ENCODE assay signal across 1 cellular context in genomic region chr1:197850042-197850441, GRCh38.
TF ChIP-seq lines count a peak whose summit lies in the region.

No MANE protein-coding gene starts in this region.

TF ChIP-seq in K562, 482 proteins besides CTCF, POLR2A, EP300 and RAD21 (continued from another document):
- TF ChIP-seq EZH2 (IDR thresholded peaks at IDR 0.05; ENCODE audit: borderline replicate concordance, low read depth, low read length) (no peak), ZNF431 (CRISPR knock-in tag; IDR thresholded peaks at IDR 0.05) (no peak), ATF7 (IDR thresholded peaks at IDR 0.05) (no peak), ARID1B (IDR thresholded peaks at IDR 0.05) (0 out of 2 replicates have a peak, but pooled peaks have one; percentile 21), SRSF3 (IDR thresholded peaks at IDR 0.05; ENCODE audit: insufficient read depth, low read length) (no peak), CBFA2T3 (IDR thresholded peaks at IDR 0.05) (peak; percentile 61), ZC3H4 (CRISPR knock-in tag; IDR thresholded peaks at IDR 0.05; ENCODE audit: borderline replicate concordance) (no peak), TAL1 (IDR thresholded peaks at IDR 0.05) (peak; percentile 25; the same call in 1 of the 2 replicates), TSHZ1 (CRISPR knock-in tag; IDR thresholded peaks at IDR 0.05) (no peak), FUS (optimal IDR thresholded peaks at IDR 0.05; ENCODE audit: low read depth, low read length) (no peak), RBM25 (IDR thresholded peaks at IDR 0.05; ENCODE audit: low read depth, low read length, severe bottlenecking) (no peak), NCOA6 (IDR thresholded peaks at IDR 0.05) (no peak), MEF2D (tag; conservative IDR thresholded peaks at IDR 0.05; ENCODE audit: low read depth) (no peak), CBFA2T2 (conservative IDR thresholded peaks at IDR 0.05) (peak; percentile 43)
- TF ChIP-seq, protein P1, sequence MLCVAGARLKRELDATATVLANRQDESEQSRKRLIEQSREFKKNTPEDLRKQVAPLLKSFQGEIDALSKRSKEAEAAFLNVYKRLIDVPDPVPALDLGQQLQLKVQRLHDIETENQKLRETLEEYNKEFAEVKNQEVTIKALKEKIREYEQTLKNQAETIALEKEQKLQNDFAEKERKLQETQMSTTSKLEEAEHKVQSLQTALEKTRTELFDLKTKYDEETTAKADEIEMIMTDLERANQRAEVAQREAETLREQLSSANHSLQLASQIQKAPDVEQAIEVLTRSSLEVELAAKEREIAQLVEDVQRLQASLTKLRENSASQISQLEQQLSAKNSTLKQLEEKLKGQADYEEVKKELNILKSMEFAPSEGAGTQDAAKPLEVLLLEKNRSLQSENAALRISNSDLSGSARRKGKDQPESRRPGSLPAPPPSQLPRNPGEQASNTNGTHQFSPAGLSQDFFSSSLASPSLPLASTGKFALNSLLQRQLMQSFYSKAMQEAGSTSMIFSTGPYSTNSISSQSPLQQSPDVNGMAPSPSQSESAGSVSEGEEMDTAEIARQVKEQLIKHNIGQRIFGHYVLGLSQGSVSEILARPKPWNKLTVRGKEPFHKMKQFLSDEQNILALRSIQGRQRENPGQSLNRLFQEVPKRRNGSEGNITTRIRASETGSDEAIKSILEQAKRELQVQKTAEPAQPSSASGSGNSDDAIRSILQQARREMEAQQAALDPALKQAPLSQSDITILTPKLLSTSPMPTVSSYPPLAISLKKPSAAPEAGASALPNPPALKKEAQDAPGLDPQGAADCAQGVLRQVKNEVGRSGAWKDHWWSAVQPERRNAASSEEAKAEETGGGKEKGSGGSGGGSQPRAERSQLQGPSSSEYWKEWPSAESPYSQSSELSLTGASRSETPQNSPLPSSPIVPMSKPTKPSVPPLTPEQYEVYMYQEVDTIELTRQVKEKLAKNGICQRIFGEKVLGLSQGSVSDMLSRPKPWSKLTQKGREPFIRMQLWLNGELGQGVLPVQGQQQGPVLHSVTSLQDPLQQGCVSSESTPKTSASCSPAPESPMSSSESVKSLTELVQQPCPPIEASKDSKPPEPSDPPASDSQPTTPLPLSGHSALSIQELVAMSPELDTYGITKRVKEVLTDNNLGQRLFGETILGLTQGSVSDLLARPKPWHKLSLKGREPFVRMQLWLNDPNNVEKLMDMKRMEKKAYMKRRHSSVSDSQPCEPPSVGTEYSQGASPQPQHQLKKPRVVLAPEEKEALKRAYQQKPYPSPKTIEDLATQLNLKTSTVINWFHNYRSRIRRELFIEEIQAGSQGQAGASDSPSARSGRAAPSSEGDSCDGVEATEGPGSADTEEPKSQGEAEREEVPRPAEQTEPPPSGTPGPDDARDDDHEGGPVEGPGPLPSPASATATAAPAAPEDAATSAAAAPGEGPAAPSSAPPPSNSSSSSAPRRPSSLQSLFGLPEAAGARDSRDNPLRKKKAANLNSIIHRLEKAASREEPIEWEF (CRISPR knock-in tag; IDR thresholded peaks at IDR 0.05): no peak
- TF ChIP-seq, protein P2, sequence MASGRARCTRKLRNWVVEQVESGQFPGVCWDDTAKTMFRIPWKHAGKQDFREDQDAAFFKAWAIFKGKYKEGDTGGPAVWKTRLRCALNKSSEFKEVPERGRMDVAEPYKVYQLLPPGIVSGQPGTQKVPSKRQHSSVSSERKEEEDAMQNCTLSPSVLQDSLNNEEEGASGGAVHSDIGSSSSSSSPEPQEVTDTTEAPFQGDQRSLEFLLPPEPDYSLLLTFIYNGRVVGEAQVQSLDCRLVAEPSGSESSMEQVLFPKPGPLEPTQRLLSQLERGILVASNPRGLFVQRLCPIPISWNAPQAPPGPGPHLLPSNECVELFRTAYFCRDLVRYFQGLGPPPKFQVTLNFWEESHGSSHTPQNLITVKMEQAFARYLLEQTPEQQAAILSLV (tag; IDR thresholded peaks at IDR 0.05): no peak
- TF ChIP-seq, protein P3, sequence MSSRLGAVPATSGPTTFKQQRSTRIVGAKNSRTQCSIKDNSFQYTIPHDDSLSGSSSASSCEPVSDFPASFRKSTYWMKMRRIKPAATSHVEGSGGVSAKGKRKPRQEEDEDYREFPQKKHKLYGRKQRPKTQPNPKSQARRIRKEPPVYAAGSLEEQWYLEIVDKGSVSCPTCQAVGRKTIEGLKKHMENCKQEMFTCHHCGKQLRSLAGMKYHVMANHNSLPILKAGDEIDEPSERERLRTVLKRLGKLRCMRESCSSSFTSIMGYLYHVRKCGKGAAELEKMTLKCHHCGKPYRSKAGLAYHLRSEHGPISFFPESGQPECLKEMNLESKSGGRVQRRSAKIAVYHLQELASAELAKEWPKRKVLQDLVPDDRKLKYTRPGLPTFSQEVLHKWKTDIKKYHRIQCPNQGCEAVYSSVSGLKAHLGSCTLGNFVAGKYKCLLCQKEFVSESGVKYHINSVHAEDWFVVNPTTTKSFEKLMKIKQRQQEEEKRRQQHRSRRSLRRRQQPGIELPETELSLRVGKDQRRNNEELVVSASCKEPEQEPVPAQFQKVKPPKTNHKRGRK (tag; IDR thresholded peaks at IDR 0.05): no peak
- TF ChIP-seq, protein P4, sequence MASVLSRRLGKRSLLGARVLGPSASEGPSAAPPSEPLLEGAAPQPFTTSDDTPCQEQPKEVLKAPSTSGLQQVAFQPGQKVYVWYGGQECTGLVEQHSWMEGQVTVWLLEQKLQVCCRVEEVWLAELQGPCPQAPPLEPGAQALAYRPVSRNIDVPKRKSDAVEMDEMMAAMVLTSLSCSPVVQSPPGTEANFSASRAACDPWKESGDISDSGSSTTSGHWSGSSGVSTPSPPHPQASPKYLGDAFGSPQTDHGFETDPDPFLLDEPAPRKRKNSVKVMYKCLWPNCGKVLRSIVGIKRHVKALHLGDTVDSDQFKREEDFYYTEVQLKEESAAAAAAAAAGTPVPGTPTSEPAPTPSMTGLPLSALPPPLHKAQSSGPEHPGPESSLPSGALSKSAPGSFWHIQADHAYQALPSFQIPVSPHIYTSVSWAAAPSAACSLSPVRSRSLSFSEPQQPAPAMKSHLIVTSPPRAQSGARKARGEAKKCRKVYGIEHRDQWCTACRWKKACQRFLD (CRISPR knock-in tag; IDR thresholded peaks at IDR 0.05): no peak
- TF ChIP-seq, protein P5, sequence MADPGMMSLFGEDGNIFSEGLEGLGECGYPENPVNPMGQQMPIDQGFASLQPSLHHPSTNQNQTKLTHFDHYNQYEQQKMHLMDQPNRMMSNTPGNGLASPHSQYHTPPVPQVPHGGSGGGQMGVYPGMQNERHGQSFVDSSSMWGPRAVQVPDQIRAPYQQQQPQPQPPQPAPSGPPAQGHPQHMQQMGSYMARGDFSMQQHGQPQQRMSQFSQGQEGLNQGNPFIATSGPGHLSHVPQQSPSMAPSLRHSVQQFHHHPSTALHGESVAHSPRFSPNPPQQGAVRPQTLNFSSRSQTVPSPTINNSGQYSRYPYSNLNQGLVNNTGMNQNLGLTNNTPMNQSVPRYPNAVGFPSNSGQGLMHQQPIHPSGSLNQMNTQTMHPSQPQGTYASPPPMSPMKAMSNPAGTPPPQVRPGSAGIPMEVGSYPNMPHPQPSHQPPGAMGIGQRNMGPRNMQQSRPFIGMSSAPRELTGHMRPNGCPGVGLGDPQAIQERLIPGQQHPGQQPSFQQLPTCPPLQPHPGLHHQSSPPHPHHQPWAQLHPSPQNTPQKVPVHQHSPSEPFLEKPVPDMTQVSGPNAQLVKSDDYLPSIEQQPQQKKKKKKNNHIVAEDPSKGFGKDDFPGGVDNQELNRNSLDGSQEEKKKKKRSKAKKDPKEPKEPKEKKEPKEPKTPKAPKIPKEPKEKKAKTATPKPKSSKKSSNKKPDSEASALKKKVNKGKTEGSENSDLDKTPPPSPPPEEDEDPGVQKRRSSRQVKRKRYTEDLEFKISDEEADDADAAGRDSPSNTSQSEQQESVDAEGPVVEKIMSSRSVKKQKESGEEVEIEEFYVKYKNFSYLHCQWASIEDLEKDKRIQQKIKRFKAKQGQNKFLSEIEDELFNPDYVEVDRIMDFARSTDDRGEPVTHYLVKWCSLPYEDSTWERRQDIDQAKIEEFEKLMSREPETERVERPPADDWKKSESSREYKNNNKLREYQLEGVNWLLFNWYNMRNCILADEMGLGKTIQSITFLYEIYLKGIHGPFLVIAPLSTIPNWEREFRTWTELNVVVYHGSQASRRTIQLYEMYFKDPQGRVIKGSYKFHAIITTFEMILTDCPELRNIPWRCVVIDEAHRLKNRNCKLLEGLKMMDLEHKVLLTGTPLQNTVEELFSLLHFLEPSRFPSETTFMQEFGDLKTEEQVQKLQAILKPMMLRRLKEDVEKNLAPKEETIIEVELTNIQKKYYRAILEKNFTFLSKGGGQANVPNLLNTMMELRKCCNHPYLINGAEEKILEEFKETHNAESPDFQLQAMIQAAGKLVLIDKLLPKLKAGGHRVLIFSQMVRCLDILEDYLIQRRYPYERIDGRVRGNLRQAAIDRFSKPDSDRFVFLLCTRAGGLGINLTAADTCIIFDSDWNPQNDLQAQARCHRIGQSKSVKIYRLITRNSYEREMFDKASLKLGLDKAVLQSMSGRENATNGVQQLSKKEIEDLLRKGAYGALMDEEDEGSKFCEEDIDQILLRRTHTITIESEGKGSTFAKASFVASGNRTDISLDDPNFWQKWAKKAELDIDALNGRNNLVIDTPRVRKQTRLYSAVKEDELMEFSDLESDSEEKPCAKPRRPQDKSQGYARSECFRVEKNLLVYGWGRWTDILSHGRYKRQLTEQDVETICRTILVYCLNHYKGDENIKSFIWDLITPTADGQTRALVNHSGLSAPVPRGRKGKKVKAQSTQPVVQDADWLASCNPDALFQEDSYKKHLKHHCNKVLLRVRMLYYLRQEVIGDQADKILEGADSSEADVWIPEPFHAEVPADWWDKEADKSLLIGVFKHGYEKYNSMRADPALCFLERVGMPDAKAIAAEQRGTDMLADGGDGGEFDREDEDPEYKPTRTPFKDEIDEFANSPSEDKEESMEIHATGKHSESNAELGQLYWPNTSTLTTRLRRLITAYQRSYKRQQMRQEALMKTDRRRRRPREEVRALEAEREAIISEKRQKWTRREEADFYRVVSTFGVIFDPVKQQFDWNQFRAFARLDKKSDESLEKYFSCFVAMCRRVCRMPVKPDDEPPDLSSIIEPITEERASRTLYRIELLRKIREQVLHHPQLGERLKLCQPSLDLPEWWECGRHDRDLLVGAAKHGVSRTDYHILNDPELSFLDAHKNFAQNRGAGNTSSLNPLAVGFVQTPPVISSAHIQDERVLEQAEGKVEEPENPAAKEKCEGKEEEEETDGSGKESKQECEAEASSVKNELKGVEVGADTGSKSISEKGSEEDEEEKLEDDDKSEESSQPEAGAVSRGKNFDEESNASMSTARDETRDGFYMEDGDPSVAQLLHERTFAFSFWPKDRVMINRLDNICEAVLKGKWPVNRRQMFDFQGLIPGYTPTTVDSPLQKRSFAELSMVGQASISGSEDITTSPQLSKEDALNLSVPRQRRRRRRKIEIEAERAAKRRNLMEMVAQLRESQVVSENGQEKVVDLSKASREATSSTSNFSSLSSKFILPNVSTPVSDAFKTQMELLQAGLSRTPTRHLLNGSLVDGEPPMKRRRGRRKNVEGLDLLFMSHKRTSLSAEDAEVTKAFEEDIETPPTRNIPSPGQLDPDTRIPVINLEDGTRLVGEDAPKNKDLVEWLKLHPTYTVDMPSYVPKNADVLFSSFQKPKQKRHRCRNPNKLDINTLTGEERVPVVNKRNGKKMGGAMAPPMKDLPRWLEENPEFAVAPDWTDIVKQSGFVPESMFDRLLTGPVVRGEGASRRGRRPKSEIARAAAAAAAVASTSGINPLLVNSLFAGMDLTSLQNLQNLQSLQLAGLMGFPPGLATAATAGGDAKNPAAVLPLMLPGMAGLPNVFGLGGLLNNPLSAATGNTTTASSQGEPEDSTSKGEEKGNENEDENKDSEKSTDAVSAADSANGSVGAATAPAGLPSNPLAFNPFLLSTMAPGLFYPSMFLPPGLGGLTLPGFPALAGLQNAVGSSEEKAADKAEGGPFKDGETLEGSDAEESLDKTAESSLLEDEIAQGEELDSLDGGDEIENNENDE (IDR thresholded peaks at IDR 0.05; ENCODE audit: low read depth, low read length): no peak
- TF ChIP-seq, protein P6, sequence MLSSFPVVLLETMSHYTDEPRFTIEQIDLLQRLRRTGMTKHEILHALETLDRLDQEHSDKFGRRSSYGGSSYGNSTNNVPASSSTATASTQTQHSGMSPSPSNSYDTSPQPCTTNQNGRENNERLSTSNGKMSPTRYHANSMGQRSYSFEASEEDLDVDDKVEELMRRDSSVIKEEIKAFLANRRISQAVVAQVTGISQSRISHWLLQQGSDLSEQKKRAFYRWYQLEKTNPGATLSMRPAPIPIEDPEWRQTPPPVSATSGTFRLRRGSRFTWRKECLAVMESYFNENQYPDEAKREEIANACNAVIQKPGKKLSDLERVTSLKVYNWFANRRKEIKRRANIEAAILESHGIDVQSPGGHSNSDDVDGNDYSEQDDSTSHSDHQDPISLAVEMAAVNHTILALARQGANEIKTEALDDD (IDR thresholded peaks at IDR 0.05): peak; percentile 64
